Comparison of ENCODE assay signal across 23 cellular contexts in genomic region chr6:155959898-155960297, GRCh38.
A peak's percentile ranks its signal among the peaks of the same experiment; 100 is the strongest.
DNase-seq lines count a peak whose midpoint lies in the region; ATAC-seq and TF ChIP-seq lines count a peak whose summit lies in the region.
"Had no signal": no experiment of that assay in that cellular context is flagged by ENCODE, and none has a peak within 500 bp of the region (broad histone marks: within the 10 kb centered on the region; RNA-seq: fewer than 3 reads in every experiment).

No MANE protein-coding gene starts in this region.

- ATAC-seq in GM18867 (IDR thresholded peaks at IDR 0.05; ENCODE audit: unreplicated experiment) (no peak), HG02588 (IDR thresholded peaks at IDR 0.05; ENCODE audit: unreplicated experiment) (no peak)
- no peak for ATAC-seq in activated naive CD4-positive, alpha-beta T cell treated with anti-CD3 and anti-CD28 coated beads, Interleukin-2, amount 50 U/mL, for 72 hours
- ATAC-seq: GM23338, right cardiac atrium, Right ventricle myocardium inferior had no signal

- no peaks in the 10 kb centered on the region for H3K36me3 ChIP-seq in hepatocyte (replicated peaks; ENCODE audit: insufficient read depth, low read depth)

- peaks cover 5 to 11% of the 10 kb centered on the region in 2 donors for H3K9me3 Mint-ChIP-seq in activated naive CD4-positive, alpha-beta T cell treated with anti-CD3 and anti-CD28 coated beads, Interleukin-2, amount 50 U/mL, for 72 hours
- H3K9me3 Mint-ChIP-seq: GM23338 had no signal

- no peaks in the 10 kb centered on the region for H4K20me1 ChIP-seq in hepatocyte (ENCODE audit: insufficient read depth, poor library complexity, severe bottlenecking)

- no peaks in the 10 kb centered on the region for H3K27me3 ChIP-seq in hepatocyte

- H3K79me2 ChIP-seq in hepatocyte: no peaks in the 10 kb centered on the region

- peaks cover 0 to 4% of the 10 kb centered on the region in 2 donors for H3K36me3 Mint-ChIP-seq in activated naive CD4-positive, alpha-beta T cell treated with anti-CD3 and anti-CD28 coated beads, Interleukin-2, amount 50 U/mL, for 72 hours
- H3K36me3 Mint-ChIP-seq: type B pancreatic cell had no signal

- 51% methylated on average over 4 of the region's 4 CpGs for WGBS in hepatocyte (ENCODE audit: low lambda C conversion rate, missing lambda C conversion rate)

- TF ChIP-seq CTCF in hepatocyte (IDR thresholded peaks at IDR 0.05; ENCODE audit: poor library complexity): no peak

- no peak overlapping the region for H3K27ac Mint-ChIP-seq in activated naive CD4-positive, alpha-beta T cell treated with anti-CD3 and anti-CD28 coated beads, Interleukin-2, amount 50 U/mL, for 72 hours
- H3K27ac Mint-ChIP-seq: GM23338, type B pancreatic cell had no signal

- peak overlapping the region; percentile 7 for H3K27ac ChIP-seq in hepatocyte

- peak overlapping the region; percentile 22 for H3K4me2 ChIP-seq in hepatocyte
- H3K4me2 ChIP-seq: GM23338 had no signal

- peak; percentile 83 for DNase-seq in COR-L47 (lab: John Stamatoyannopoulos, UW)
- peak; percentile 38 for DNase-seq in NCI-H128 (lab: John Stamatoyannopoulos, UW; ENCODE audit: unreplicated experiment)
- DNase-seq in NCI-H345 treated with DMSO at 0.1 percent for 48 hours (lab: John Stamatoyannopoulos, UW; ENCODE audit: unreplicated experiment): peak; percentile 25
- DNase-seq in hepatocyte (ENCODE audit: low spot score): peak; percentile 47
- no peak for DNase-seq in activated naive CD4-positive, alpha-beta T cell treated with anti-CD3 and anti-CD28 coated beads, Interleukin-2, amount 50 U/mL, for 72 hours (ENCODE audit: low spot score in 2 of 2)
- no peak for DNase-seq in ureter (ENCODE audit: low spot score)
- DNase-seq: activated CD4-positive, alpha-beta T cell treated with anti-CD3 and anti-CD28 coated beads for 1 hour; activated naive CD4-positive, alpha-beta T cell treated with Interleukin-2 at 50 U/mL for 16 hours; activated T-cell treated with anti-CD3 and anti-CD28 coated beads, Interleukin-2, amount 50 U/mL, for 1 hour; amniotic stem cell; IMR-90; naive B cell; NCI-H1694; NCI-H524 treated with DMSO at 0.1 percent for 48 hours; right cardiac atrium; stimulated activated CD4-positive, alpha-beta T cell treated with anti-CD3 and anti-CD28 coated beads, Interleukin-15, amount 100 ng/mL, for 24 hours; stimulated activated CD8-positive, alpha-beta memory T cell treated with anti-CD3 and anti-CD28 coated beads, Interleukin-4, amount 100 ng/mL, for 48 hours had no signal

- H3K4me1 ChIP-seq in hepatocyte (ENCODE audit: insufficient read depth): no peaks in the 10 kb centered on the region
- H3K4me1 ChIP-seq: Caco-2 had no signal

- no peaks in the 10 kb centered on the region for H3K9me2 ChIP-seq in hepatocyte (replicated peaks; ENCODE audit: insufficient read depth)

- no peaks in the 10 kb centered on the region for H3K9me3 ChIP-seq in hepatocyte (ENCODE audit: low read depth)
- H3K9me3 ChIP-seq: Caco-2 had no signal

- no peak overlapping the region for H2AFZ ChIP-seq in hepatocyte
- H2AFZ ChIP-seq: GM23338 had no signal

- H3K4me3 ChIP-seq in hepatocyte: no peak overlapping the region
- H3K4me3 ChIP-seq: GM23338 had no signal

Comparison
In these comparisons a context has a peak if more than half of its experiments do, and no peak if none do; other contexts are left out.
1. DNase-seq: peak in COR-L47 (single experiment), NCI-H128 (single experiment), NCI-H345 treated with DMSO at 0.1 percent for 48 hours (single experiment) and hepatocyte (single experiment); none in activated naive CD4-positive, alpha-beta T cell treated with anti-CD3 and anti-CD28 coated beads, Interleukin-2, amount 50 U/mL, for 72 hours (0 of 2) and ureter (single experiment).